ENCODE assay signal across 20 cellular contexts in the genomic region with DNA sequence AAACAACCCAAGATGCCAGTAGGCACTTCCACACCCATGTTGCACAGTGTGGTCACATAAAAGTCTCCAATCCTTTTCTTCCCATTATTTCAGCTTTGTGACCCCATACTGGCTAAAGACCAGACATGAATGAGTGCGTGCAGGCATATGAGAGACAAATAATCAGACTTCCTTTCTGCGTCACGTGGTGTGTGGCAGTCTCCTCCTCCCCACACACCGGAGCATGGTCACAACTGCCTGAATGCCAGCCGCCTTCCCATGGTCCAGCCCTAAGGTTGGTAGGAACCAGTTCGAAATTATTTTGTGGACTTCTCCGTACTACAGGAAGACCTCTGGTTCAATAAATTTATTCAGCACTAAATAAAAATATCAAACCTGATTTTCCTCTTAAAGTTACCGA.
"Had no signal": no experiment of that assay in that cellular context is flagged by ENCODE, and none has a peak within 500 bp of the region (broad histone marks: within the 10 kb centered on the region; RNA-seq: fewer than 3 reads in every experiment).

No MANE protein-coding gene starts in this region.

- H3K27me3 Mint-ChIP-seq: activated CD4-positive, alpha-beta memory T cell treated with anti-CD3 and anti-CD28 coated beads for 36 hours; activated CD4-positive, alpha-beta T cell treated with anti-CD3 and anti-CD28 coated beads, Interleukin-2, amount 10 ng/mL, durations not matched to agents 7 days and 5 days; activated naive CD4-positive, alpha-beta T cell treated with anti-CD3 and anti-CD28 coated beads, Interleukin-2, amount 10 ng/mL, durations not matched to agents 7 days and 5 days; activated naive CD8-positive, alpha-beta T cell treated with anti-CD3 and anti-CD28 coated beads for 36 hours had no signal

- H3K36me3 Mint-ChIP-seq: activated CD4-positive, alpha-beta memory T cell treated with anti-CD3 and anti-CD28 coated beads for 36 hours had no signal

- H3K27ac ChIP-seq: KMS-11, VCaP had no signal

- DNase-seq: activated CD4-positive, alpha-beta memory T cell treated with anti-CD3 and anti-CD28 coated beads for 36 hours; activated CD4-positive, alpha-beta T cell treated with anti-CD3 and anti-CD28 coated beads, Interleukin-2, amount 10 ng/mL, durations not matched to agents 7 days and 5 days; activated CD4-positive, CD25-positive, alpha-beta regulatory T cell; activated CD8-positive, alpha-beta memory T cell treated with anti-CD3 and anti-CD28 coated beads for 24 hours; activated gamma-delta T cell; activated naive CD4-positive, alpha-beta T cell treated with anti-CD3 and anti-CD28 coated beads, Interleukin-2, amount 10 ng/mL, durations not matched to agents 7 days and 5 days; activated naive CD8-positive, alpha-beta T cell treated with anti-CD3 and anti-CD28 coated beads for 36 hours; activated T-cell treated with anti-CD3 and anti-CD28 coated beads, Interleukin-2, amount 50 U/mL, for 4 hours; central memory CD4-positive, alpha-beta T cell; NCI-H1092; NCI-H1417; NCI-H1930; NCI-H2171; NCI-H2227 treated with DMSO at 0.1 percent for 48 hours; NCI-H446 treated with DMSO at 0.1 percent for 48 hours; NCI-H524 treated with DMSO at 0.1 percent for 48 hours; NCI-H82; SIG-M5 had no signal

- H3K9me3 Mint-ChIP-seq: activated CD4-positive, alpha-beta memory T cell treated with anti-CD3 and anti-CD28 coated beads for 36 hours; activated CD4-positive, alpha-beta T cell treated with anti-CD3 and anti-CD28 coated beads, Interleukin-2, amount 10 ng/mL, durations not matched to agents 7 days and 5 days; activated naive CD4-positive, alpha-beta T cell treated with anti-CD3 and anti-CD28 coated beads, Interleukin-2, amount 10 ng/mL, durations not matched to agents 7 days and 5 days; activated naive CD8-positive, alpha-beta T cell treated with anti-CD3 and anti-CD28 coated beads for 36 hours; activated T-cell treated with anti-CD3 and anti-CD28 coated beads, Interleukin-2, amount 50 U/mL, for 4 hours had no signal

- ATAC-seq: activated T-cell treated with anti-CD3 and anti-CD28 coated beads, Interleukin-2, amount 50 U/mL, for 4 hours had no signal

- H3K4me3 Mint-ChIP-seq: activated CD4-positive, alpha-beta memory T cell treated with anti-CD3 and anti-CD28 coated beads for 36 hours; activated CD4-positive, alpha-beta T cell treated with anti-CD3 and anti-CD28 coated beads, Interleukin-2, amount 10 ng/mL, durations not matched to agents 7 days and 5 days; activated naive CD4-positive, alpha-beta T cell treated with anti-CD3 and anti-CD28 coated beads, Interleukin-2, amount 10 ng/mL, durations not matched to agents 7 days and 5 days; activated naive CD8-positive, alpha-beta T cell treated with anti-CD3 and anti-CD28 coated beads for 36 hours; activated T-cell treated with anti-CD3 and anti-CD28 coated beads, Interleukin-2, amount 50 U/mL, for 4 hours had no signal

- H3K4me2 ChIP-seq: KMS-11 had no signal

- H3K9ac ChIP-seq: KMS-11 had no signal

- H3K27ac Mint-ChIP-seq: activated CD4-positive, alpha-beta memory T cell treated with anti-CD3 and anti-CD28 coated beads for 36 hours; activated CD4-positive, alpha-beta T cell treated with anti-CD3 and anti-CD28 coated beads, Interleukin-2, amount 10 ng/mL, durations not matched to agents 7 days and 5 days; activated naive CD4-positive, alpha-beta T cell treated with anti-CD3 and anti-CD28 coated beads, Interleukin-2, amount 10 ng/mL, durations not matched to agents 7 days and 5 days; activated naive CD8-positive, alpha-beta T cell treated with anti-CD3 and anti-CD28 coated beads for 36 hours had no signal
